ENCODE assay signal across 1 cellular context in genomic region chr13:106382569-106382968, GRCh38.
TF ChIP-seq lines count a peak whose summit lies in the region.

No MANE protein-coding gene starts in this region.

TF ChIP-seq in HCT116, 20 proteins besides CTCF, POLR2A, EP300 and RAD21 (continued from another document):
- no peak for TF ChIP-seq REST (IDR thresholded peaks at IDR 0.05; ENCODE audit: low read depth)
- TF ChIP-seq EGR1 (IDR thresholded peaks at IDR 0.05; ENCODE audit: low read depth), result no peak
- no peak for TF ChIP-seq CEBPB (IDR thresholded peaks at IDR 0.05; ENCODE audit: low read depth)
